ENCODE assay signal across 8 cellular contexts in genomic region chrX:23782863-23783568, GRCh38. TPM values are rescaled to one million over a fixed set of nuclear protein-coding genes. Genes with fewer than 3 reads are reported as not detected.
DNase-seq lines count a peak whose midpoint lies in the region; ATAC-seq and TF ChIP-seq lines count a peak whose summit lies in the region.

TSS of gene SAT1 (plus strand) at chrX:23783173. CDS start at chrX:23783352, 179 bp downstream.

- in situ Hi-C loops in KBM-7 (cut with MboI; ENCODE audit: low pct_unique_long_range_greater_than_20kb, low sequenced_read_pairs) = no loop called here

- DNase-seq in DMS79 (lab: John Stamatoyannopoulos, UW) (peak; percentile 55), KBM-7 (peak; percentile 99), PC-9 (peak; percentile 86 to 95), epithelial cell of proximal tubule (ENCODE audit: low read depth) (no peak)
- DNase-seq in activated T-cell treated with anti-CD3 and anti-CD28 coated beads, Interleukin-2, amount 50 U/mL, for 1 hour = peak; percentile 90
- peak; percentile 79 to 87 for DNase-seq in stimulated activated CD8-positive, alpha-beta memory T cell treated with anti-CD3 and anti-CD28 coated beads, Interleukin-7, amount 100 ng/mL, for 1 hour (ENCODE audit: low read depth in 2 of 2)

- no peaks in the 10 kb centered on the region for H3K9me2 ChIP-seq in PC-9 (ENCODE audit: insufficient read depth)

- BruUV-seq in PC-9 (replicated peaks; lab: Mats Ljungman, UMichigan) = no TSS peak

- POLR2A ChIA-PET in PC-9 (lab: Charles Lee; ENCODE audit: unreplicated experiment) = interaction anchor here (0.5 to 1.2 kb wide), 11 partner anchors 24 to 1766 kb away, joined by 3 to 14 read pairs (median 5); partner anchors contain the start of gene PRDX4

- H3K4me3 ChIP-seq in PC-9 = peak within 1 kb of the TSS; percentile 94
- peak within 1 kb of the TSS; percentile 77 for H3K4me3 ChIP-seq in epithelial cell of proximal tubule (ENCODE audit: low read depth, low read length)
- H3K4me3 ChIP-seq in mucosa of rectum (ENCODE audit: low read length in 2 of 2) = peak within 1 kb of the TSS; percentile 82 to 89

- peak within 1 kb of the TSS; percentile 98 for H3K27ac ChIP-seq in PC-9
- H3K27ac ChIP-seq in mucosa of rectum (ENCODE audit: low read depth in 2 of 2, low read length in 2 of 2) = peak within 1 kb of the TSS; percentile 89 to 93

- peak; percentile 85 for TF ChIP-seq CTCF in PC-9 (conservative IDR thresholded peaks at IDR 0.05)
- TF ChIP-seq CTCF in epithelial cell of proximal tubule (conservative IDR thresholded peaks at IDR 0.05; ENCODE audit: low read depth, low read length) = peak; percentile 68

- H3K79me2 ChIP-seq in PC-9 (ENCODE audit: low read depth) = peaks cover 24% of the 10 kb centered on the region

- peak within 1 kb of the TSS; percentile 97 for H3K4me2 ChIP-seq in PC-9

- H3K36me3 ChIP-seq in PC-9 (ENCODE audit: low read depth) = peaks cover 22% of the 10 kb centered on the region
- peaks cover 0 to 12% of the 10 kb centered on the region in 2 donors for H3K36me3 ChIP-seq in mucosa of rectum (ENCODE audit: control insufficient read depth in 2 of 2, insufficient read depth in 2 of 2, low read length in 2 of 2)

- no peaks in the 10 kb centered on the region for H3K27me3 ChIP-seq in PC-9 (ENCODE audit: insufficient read depth, low read depth)
- no peaks in the 10 kb centered on the region for H3K27me3 ChIP-seq in mucosa of rectum (ENCODE audit: control insufficient read depth in 2 of 2, insufficient read depth in 2 of 2, low read length in 2 of 2)

- peak within 1 kb of the TSS; percentile 64; the same call in 1 of the 2 replicates for H2AFZ ChIP-seq in PC-9

- CTCF ChIA-PET in PC-9 (lab: Charles Lee) = interaction anchor here (0.7 to 1.6 kb wide), 3 partner anchors 31 to 119 kb away, joined by 3 to 11 read pairs (median 6); partner anchors contain the start of gene ACOT9

- H4K20me1 ChIP-seq in PC-9 (ENCODE audit: insufficient read depth) = peaks cover 12% of the 10 kb centered on the region

- H3K9me3 ChIP-seq in PC-9 (ENCODE audit: insufficient read depth, low read depth) (no peaks in the 10 kb centered on the region), mucosa of rectum (ENCODE audit: control insufficient read depth in 2 of 2, low read length in 2 of 2) (no peaks in the 10 kb centered on the region)

- intact Hi-C loops in PC-9 (cut with micrococcal nuclease; ENCODE audit: unreplicated experiment) = loop anchor here (1.0 to 5.0 kb wide), 8 partner anchors 21 to 272 kb away; partner anchors contain the start of genes ACOT9 and EIF2S3

- peak; percentile 82 for ATAC-seq in GM21717 (IDR thresholded peaks at IDR 0.05; ENCODE audit: unreplicated experiment)

- H3K4me1 ChIP-seq in PC-9 (replicated peaks; ENCODE audit: insufficient read depth) (peaks cover 45% of the 10 kb centered on the region), mucosa of rectum (ENCODE audit: control insufficient read depth in 2 of 2, insufficient read depth in 2 of 2, low read length in 2 of 2) (peaks cover 2 to 3% of the 10 kb centered on the region in 2 donors)

- H3K9ac ChIP-seq in mucosa of rectum (ENCODE audit: low read depth in 1 of 2, low read length in 2 of 2) = peak within 1 kb of the TSS; percentile 90 to 93

- H3F3A ChIP-seq in PC-9 (ENCODE audit: insufficient read depth, low read depth) = peaks cover 62% of the 10 kb centered on the region

RNA-seq across cellular contexts. Expression of gene SAT1, which starts in this region (rescaled TPM):
- total RNA-seq in PC-9 (2021) (99.1 and 131 TPM in 2 replicates), epithelial cell of proximal tubule (191 and 1,141 TPM in 2 replicates)
